15 cellular contexts compared by ENCODE assay signal in the genomic region with DNA sequence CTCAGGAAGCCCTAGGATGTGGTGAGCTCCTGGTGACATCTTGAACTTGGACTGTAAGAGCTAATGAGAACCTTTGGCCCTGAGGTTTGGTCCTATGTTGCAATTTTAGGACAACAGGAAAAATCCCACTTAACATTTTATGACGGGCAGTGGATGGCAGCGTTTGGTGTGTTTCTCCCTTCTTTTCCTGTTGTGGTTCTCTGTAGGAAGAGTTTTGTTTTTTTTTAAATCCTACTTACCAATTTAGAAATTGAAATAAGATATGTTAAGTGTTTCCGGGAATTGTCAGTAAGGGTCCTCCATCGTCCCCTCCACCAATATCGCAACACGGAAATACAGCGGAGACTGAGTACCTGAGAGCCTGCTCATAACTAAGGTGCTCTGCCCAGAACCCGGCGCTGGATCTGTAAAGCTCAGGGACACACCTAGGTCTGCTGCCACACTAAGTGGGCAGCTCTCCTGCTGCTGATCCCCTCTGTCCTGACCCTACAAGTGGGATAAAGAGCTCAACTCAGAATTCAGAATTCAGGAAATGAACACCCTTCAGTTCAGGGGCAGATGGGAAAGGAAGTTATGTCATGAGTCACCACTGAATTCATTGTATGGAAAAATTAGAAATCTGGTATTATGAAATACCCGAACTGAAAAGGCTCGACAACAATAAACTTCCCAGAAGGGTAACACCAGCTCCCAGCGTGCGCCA. TPM values are rescaled to one million over a fixed set of nuclear protein-coding genes. Genes with fewer than 3 reads are reported as not detected.
DNase-seq lines count a peak whose midpoint lies in the region; ATAC-seq, FAIRE-seq and TF ChIP-seq lines count a peak whose summit lies in the region.
"Had no signal": no experiment of that assay in that cellular context is flagged by ENCODE, and none has a peak within 500 bp of the region (broad histone marks: within the 10 kb centered on the region; RNA-seq: fewer than 3 reads in every experiment).

No MANE protein-coding gene starts in this region.

- dilution Hi-C loops in keratinocyte (cut with MboI; ENCODE audit: extremely low pct_ligation_motif_present, low sequenced_read_pairs): no loop called here

- H2AFZ ChIP-seq in astrocyte (ENCODE audit: low read depth, low read length) (peak overlapping the region; percentile 70), keratinocyte (ENCODE audit: control insufficient read depth, low read length) (peak overlapping the region; percentile 70)
- H2AFZ ChIP-seq: neural progenitor cell had no signal

- 0 out of 6 replicates have a peak, but pooled peaks of 1 of the 2 experiments have one; percentile 24 for ATAC-seq in A549
- no peak for ATAC-seq in HG03460 (IDR thresholded peaks at IDR 0.05; ENCODE audit: unreplicated experiment)
- ATAC-seq: activated CD8-positive, alpha-beta T cell treated with anti-CD3 and anti-CD28 coated beads, Interleukin-2, amount 10 ng/mL, durations not matched to agents 7 days and 5 days; right cardiac atrium had no signal

- TF ChIP-seq EP300 in A549 (IDR thresholded peaks at IDR 0.05): no peak

- no peak for TF ChIP-seq RAD21 in A549 (conservative IDR thresholded peaks at IDR 0.05 in 1 of 2, IDR thresholded peaks at IDR 0.05 in 1 of 2)

- DNase-seq in A549 (ENCODE audit: low read depth in 1 of 2, low spot score in 1 of 2) (no peak), Kasumi-1 (lab: John Stamatoyannopoulos, UW) (peak; percentile 37 to 57), astrocyte (ENCODE audit: low read depth) (no peak), keratinocyte (ENCODE audit: low read depth, low spot score) (no peak), NCI-H2196 (lab: John Stamatoyannopoulos, UW; ENCODE audit: unreplicated experiment) (no peak), NCI-H1694 treated with DMSO at 0.1 percent for 48 hours (lab: John Stamatoyannopoulos, UW) (no peak), nucleus accumbens (lab: John Stamatoyannopoulos, UW) (no peak)
- DNase-seq: activated CD8-positive, alpha-beta T cell treated with anti-CD3 and anti-CD28 coated beads, Interleukin-2, amount 10 ng/mL, durations not matched to agents 7 days and 5 days; NCI-H187; NCI-H510A; right cardiac atrium; WERI-Rb-1 had no signal

- H3K9me3 ChIP-seq in A549 (no peaks in the 10 kb centered on the region), astrocyte (ENCODE audit: insufficient read depth, low read depth, low read length) (no peaks in the 10 kb centered on the region), keratinocyte (ENCODE audit: control insufficient read depth, low read depth, low read length) (no peaks in the 10 kb centered on the region)
- H3K9me3 ChIP-seq: vagina had no signal

- no peaks in the 10 kb centered on the region for H3K36me3 Mint-ChIP-seq in astrocyte (ENCODE audit: low read depth, unreplicated experiment)
- H3K36me3 Mint-ChIP-seq: neural progenitor cell had no signal

- H3K4me2 ChIP-seq in A549 (no peak overlapping the region), astrocyte (ENCODE audit: low read length) (no peak overlapping the region), keratinocyte (ENCODE audit: control insufficient read depth, extremely low read depth, insufficient read depth, low read depth, low read length) (no peak overlapping the region)
- H3K4me2 ChIP-seq: neural progenitor cell had no signal

- H3K36me3 ChIP-seq in astrocyte (ENCODE audit: insufficient read depth, low read length) (no peaks in the 10 kb centered on the region), keratinocyte (ENCODE audit: control insufficient read depth in 2 of 2, extremely low read depth in 1 of 2, insufficient read depth in 2 of 2, low read length in 2 of 2) (no peaks in the 10 kb centered on the region)
- H3K36me3 ChIP-seq: neural progenitor cell, vagina, WERI-Rb-1 had no signal

- H3K27ac ChIP-seq in A549: peak overlapping the region in 1 of 2 experiments; percentile 41; a peak in 1 of 6 replicates
- no peak overlapping the region for H3K27ac ChIP-seq in astrocyte (ENCODE audit: low read depth, low read length)
- H3K27ac ChIP-seq in keratinocyte (ENCODE audit: control insufficient read depth, insufficient read depth, low read length): no peak overlapping the region
- H3K27ac ChIP-seq: neural progenitor cell, vagina, WERI-Rb-1 had no signal

- H3K27ac Mint-ChIP-seq in astrocyte (ENCODE audit: unreplicated experiment): no peak overlapping the region
- H3K27ac Mint-ChIP-seq: activated CD8-positive, alpha-beta T cell treated with anti-CD3 and anti-CD28 coated beads, Interleukin-2, amount 10 ng/mL, durations not matched to agents 7 days and 5 days; neural progenitor cell had no signal

- CTCF ChIA-PET in A549 (lab: Yijun Ruan, JAX): interaction anchor here (0.6 to 3.6 kb wide), 10 partner anchors 10 to 172 kb away, joined by 3 to 14 read pairs (median 6); no protein-coding TSS in a partner anchor

- H4K20me1 ChIP-seq in astrocyte (ENCODE audit: insufficient read depth, low read length): no peaks in the 10 kb centered on the region
- H4K20me1 ChIP-seq in keratinocyte (ENCODE audit: control insufficient read depth, extremely low read depth, insufficient read depth, low read length): no peaks in the 10 kb centered on the region

- FAIRE-seq in A549 (lab: Jason Lieb, UNC) (no peak), astrocyte (lab: Jason Lieb, UNC) (no peak), keratinocyte (lab: Jason Lieb, UNC) (no peak)

- peaks cover 5% of the 10 kb centered on the region for H3K4me1 Mint-ChIP-seq in astrocyte (ENCODE audit: low read depth, unreplicated experiment)

- no peaks in the 10 kb centered on the region for H3K79me2 ChIP-seq in astrocyte (ENCODE audit: insufficient read depth, low read length)
- no peaks in the 10 kb centered on the region for H3K79me2 ChIP-seq in keratinocyte (ENCODE audit: control insufficient read depth, insufficient read depth, low read length)

- no peak for TF ChIP-seq POLR2A in A549 (IDR thresholded peaks at IDR 0.05; ENCODE audit: low read length)

- no peak overlapping the region for H3K4me3 ChIP-seq in A549
- no peak overlapping the region for H3K4me3 ChIP-seq in astrocyte (ENCODE audit: insufficient read depth, low read depth, low read length)
- no peak overlapping the region for H3K4me3 ChIP-seq in keratinocyte (ENCODE audit: control insufficient read depth in 2 of 3, extremely low read depth in 1 of 3, insufficient read depth in 2 of 3, low read depth in 1 of 3, low read length in 3 of 3)
- H3K4me3 ChIP-seq: neural progenitor cell, vagina had no signal

- H3K9ac ChIP-seq in astrocyte (ENCODE audit: low read length) (no peak overlapping the region), keratinocyte (ENCODE audit: control insufficient read depth, extremely low read depth, insufficient read depth, low read length) (no peak overlapping the region)
- H3K9ac ChIP-seq: neural progenitor cell had no signal

- POLR2A ChIA-PET in A549 (lab: Yijun Ruan, JAX): no interaction called here

- no peaks in the 10 kb centered on the region for H3K9me3 Mint-ChIP-seq in astrocyte (ENCODE audit: unreplicated experiment)
- H3K9me3 Mint-ChIP-seq: neural progenitor cell had no signal

- peaks cover 2% of the 10 kb centered on the region for H3K27me3 Mint-ChIP-seq in astrocyte (ENCODE audit: low read depth, unreplicated experiment)

- H3K4me1 ChIP-seq in A549: peaks cover 12% of the 10 kb centered on the region
- H3K4me1 ChIP-seq in astrocyte (ENCODE audit: insufficient read depth, low read length): peaks cover 7% of the 10 kb centered on the region
- peaks cover 9% of the 10 kb centered on the region for H3K4me1 ChIP-seq in keratinocyte (ENCODE audit: control insufficient read depth, extremely low read depth, insufficient read depth, low read length)
- H3K4me1 ChIP-seq: vagina had no signal

- no peak overlapping the region for H3K4me3 Mint-ChIP-seq in astrocyte (ENCODE audit: unreplicated experiment)
- H3K4me3 Mint-ChIP-seq: activated CD8-positive, alpha-beta T cell treated with anti-CD3 and anti-CD28 coated beads, Interleukin-2, amount 10 ng/mL, durations not matched to agents 7 days and 5 days; neural progenitor cell had no signal

- H3K9me1 ChIP-seq in keratinocyte (ENCODE audit: control insufficient read depth, extremely low read depth, insufficient read depth, low read length): no peaks in the 10 kb centered on the region

- H3K27me3 ChIP-seq in astrocyte (ENCODE audit: insufficient read depth, low read length) (no peaks in the 10 kb centered on the region), keratinocyte (ENCODE audit: control insufficient read depth, extremely low read depth, insufficient read depth, low read length) (no peaks in the 10 kb centered on the region)
- H3K27me3 ChIP-seq: neural progenitor cell, vagina had no signal

- no peak for TF ChIP-seq CTCF in A549 (IDR thresholded peaks at IDR 0.05)
- TF ChIP-seq CTCF in astrocyte (IDR thresholded peaks at IDR 0.05; ENCODE audit: insufficient read depth, low read depth, low read length): no peak
- TF ChIP-seq CTCF in keratinocyte (optimal IDR thresholded peaks at IDR 0.05 in 1 of 3, IDR thresholded peaks at IDR 0.05 in 1 of 3, conservative IDR thresholded peaks at IDR 0.05 in 1 of 3; ENCODE audit: extremely low read depth in 1 of 3, insufficient read depth in 2 of 3, low read length in 3 of 3): no peak

- WGBS in A549 (ENCODE audit: missing lambda C conversion rate): 84% methylated on average over 13 of the region's 13 CpGs

TF ChIP-seq in A549, 52 proteins besides CTCF, POLR2A, EP300 and RAD21:
- TF ChIP-seq FOSL2 (IDR thresholded peaks at IDR 0.05) (no peak), FOSL2 (CRISPR knock-in tag; IDR thresholded peaks at IDR 0.05) (peak; percentile 42; the same call in 1 of the 2 replicates)
- TF ChIP-seq, protein P1, sequence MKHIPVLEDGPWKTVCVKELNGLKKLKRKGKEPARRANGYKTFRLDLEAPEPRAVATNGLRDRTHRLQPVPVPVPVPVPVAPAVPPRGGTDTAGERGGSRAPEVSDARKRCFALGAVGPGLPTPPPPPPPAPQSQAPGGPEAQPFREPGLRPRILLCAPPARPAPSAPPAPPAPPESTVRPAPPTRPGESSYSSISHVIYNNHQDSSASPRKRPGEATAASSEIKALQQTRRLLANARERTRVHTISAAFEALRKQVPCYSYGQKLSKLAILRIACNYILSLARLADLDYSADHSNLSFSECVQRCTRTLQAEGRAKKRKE (CRISPR knock-in tag; IDR thresholded peaks at IDR 0.05; ENCODE audit: low read depth): no peak

RNA-seq across cellular contexts. Expression of a gene that starts 9.2 kb away (rescaled TPM):
- polyA plus RNA-seq in A549 (2011; rRNA removed): 8.9 and 10.1 TPM in 2 replicates
- polyA plus RNA-seq in A549 (2012; cell fraction: cytosol; rRNA removed): 13.2 and 17.1 TPM in 2 replicates
- 23.0 and 32.5 TPM in 2 replicates for polyA plus RNA-seq in A549 (2012; cell fraction: nucleus; rRNA removed)
- 14.2 to 15.2 TPM (median 14.4 TPM) in 3 replicates for polyA plus RNA-seq in A549 (2017; fragmentation: RNase III; extraction: RNeasy Plus Mini Kit Qiagen cat#74134 plus additional on column Dnase treatment)
- polyA minus RNA-seq in A549 (2011; rRNA and poly(A)+ RNA removed): 5.3 and 11.5 TPM in 2 replicates
- 10.3 and 12.1 TPM in 2 replicates for total RNA-seq in astrocyte
- polyA plus RNA-seq in keratinocyte: 7.3 to 13.0 TPM (median 10.2 TPM) in 3 replicates
- 14.9 TPM for polyA plus RNA-seq in keratinocyte (2011; ENCODE audit: low read depth)
- polyA plus RNA-seq in keratinocyte (2011; cell fraction: cytosol; rRNA removed): 6.2 and 10.5 TPM in 2 replicates
- 11.8 and 14.4 TPM in 2 replicates for polyA plus RNA-seq in keratinocyte (2011; cell fraction: nucleus; rRNA removed)
- 12.9 and 25.7 TPM in 2 replicates for polyA plus RNA-seq in keratinocyte (2012; ENCODE audit: low replicate concordance)
- 4.8 to 20.4 TPM (median 6.0 TPM) in 3 replicates for polyA minus RNA-seq in keratinocyte
- polyA minus RNA-seq in keratinocyte (2011; cell fraction: cytosol; rRNA and poly(A)+ RNA removed): 16.3 TPM
- polyA minus RNA-seq in keratinocyte (2011; cell fraction: nucleus; rRNA and poly(A)+ RNA removed): 7.8 and 14.4 TPM in 2 replicates

Comparison
In these comparisons a context has a peak if more than half of its experiments do, and no peak if none do; other contexts are left out.
1. DNase-seq: peak in Kasumi-1 (2 of 2); none in A549 (0 of 2), astrocyte (single experiment), keratinocyte (single experiment), NCI-H2196 (single experiment), NCI-H1694 treated with DMSO at 0.1 percent for 48 hours (single experiment) and nucleus accumbens (0 of 56).